ENCODE assay signal across 18 cellular contexts in the genomic region with DNA sequence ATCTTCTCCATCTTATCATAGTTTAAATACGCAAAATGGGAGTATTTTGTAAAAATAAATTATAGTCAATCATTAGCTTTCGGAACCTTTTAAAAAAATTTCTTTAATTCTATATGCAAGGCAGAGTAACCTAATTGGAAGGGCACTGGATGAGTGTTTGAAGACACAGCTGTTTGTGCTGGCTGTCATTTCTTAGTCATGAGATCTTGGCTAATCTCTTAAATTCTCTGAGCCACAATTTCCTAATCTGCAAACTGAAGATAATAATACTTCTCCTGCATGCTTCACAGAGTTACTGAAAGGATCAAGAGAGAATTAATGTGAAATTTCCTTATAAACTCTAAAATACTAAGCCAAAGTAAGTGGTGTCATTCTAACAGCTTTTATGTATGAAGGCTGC.
DNase-seq lines count a peak whose midpoint lies in the region; ATAC-seq, FAIRE-seq and TF ChIP-seq lines count a peak whose summit lies in the region.
"Had no signal": no experiment of that assay in that cellular context is flagged by ENCODE, and none has a peak within 500 bp of the region (broad histone marks: within the 10 kb centered on the region; RNA-seq: fewer than 3 reads in every experiment).

No MANE protein-coding gene starts in this region.

- ATAC-seq in aorta (ENCODE audit: low FRiP score), result no peak
- ATAC-seq: HCT116, K562 had no signal

- WGBS in aorta, 2 donors, result 93 to 94% methylated on average over 2 of the region's 2 CpGs
- WGBS in small intestine, 3 donors, result 72 to 79% (median 77%) methylated on average over 2 of the region's 2 CpGs

- no peak overlapping the region for H3K27ac ChIP-seq in aorta (ENCODE audit: low read depth in 1 of 2, low read length in 2 of 2)
- no peak overlapping the region for H3K27ac ChIP-seq in small intestine (ENCODE audit: low read depth in 1 of 2, low read length in 1 of 2)

- H3K36me3 ChIP-seq in bronchial epithelial cell (ENCODE audit: control insufficient read depth, insufficient read depth, low read length) (no peaks in the 10 kb centered on the region), aorta (ENCODE audit: control insufficient read depth in 1 of 2, insufficient read depth in 2 of 2, low read length in 1 of 2) (no peaks in the 10 kb centered on the region), small intestine (ENCODE audit: control insufficient read depth in 2 of 2, insufficient read depth in 2 of 2, low read length in 2 of 2) (no peaks in the 10 kb centered on the region)

- FAIRE-seq in bronchial epithelial cell (lab: Jason Lieb, UNC) (no peak), small intestine (lab: Jason Lieb, UNC) (no peak)
- FAIRE-seq: HTR-8/SVneo, K562 had no signal

- H3K9me3 ChIP-seq in aorta (ENCODE audit: control insufficient read depth, low read length) (no peaks in the 10 kb centered on the region), small intestine (ENCODE audit: control insufficient read depth, low read depth) (no peaks in the 10 kb centered on the region)
- H3K9me3 ChIP-seq: SK-N-SH had no signal

- peak; percentile 32 for DNase-seq in AG20443 (ENCODE audit: low spot score)
- DNase-seq in LHCN-M2 (ENCODE audit: low read depth), result peak; percentile 73
- peak; percentile 61 for DNase-seq in bronchial epithelial cell (ENCODE audit: low read depth)
- peak; percentile 11 for DNase-seq in hepatic stellate cell (ENCODE audit: low spot score)
- no peak for DNase-seq in COLO668 (lab: John Stamatoyannopoulos, UW; ENCODE audit: unreplicated experiment)
- no peak for DNase-seq in HEK293T (ENCODE audit: extremely low spot score)
- DNase-seq in aorta, result no peak
- DNase-seq in small intestine, result no peak
- DNase-seq: CD4-positive, alpha-beta T cell; NCI-H1092 treated with DMSO at 0.1 percent for 48 hours; NCI-H1694 treated with DMSO at 0.1 percent for 48 hours; NCI-H2171; NCI-H446 treated with DMSO at 0.1 percent for 48 hours; NCI-H748 treated with DMSO at 0.1 percent for 48 hours; SK-N-SH had no signal

- POLR2A ChIA-PET in HEK293T (lab: Yijun Ruan, JAX), result no interaction called here

- no peak for TF ChIP-seq CTCF in bronchial epithelial cell (IDR thresholded peaks at IDR 0.05; ENCODE audit: insufficient read depth, low read length, severe bottlenecking)

- CTCF ChIA-PET in HEK293T (lab: Yijun Ruan, JAX), result no interaction called here

- H3K27me3 ChIP-seq in bronchial epithelial cell (ENCODE audit: control insufficient read depth, insufficient read depth, low read length) (no peaks in the 10 kb centered on the region), aorta (ENCODE audit: control insufficient read depth in 1 of 2, insufficient read depth in 2 of 2, low read length in 1 of 2) (no peaks in the 10 kb centered on the region), small intestine (ENCODE audit: control insufficient read depth in 2 of 2, insufficient read depth in 2 of 2, low read length in 2 of 2) (no peaks in the 10 kb centered on the region)

- intact Hi-C loops in aorta (cut with DNase I), result no loop called here

- H3K4me1 ChIP-seq in aorta (ENCODE audit: control insufficient read depth in 1 of 2, insufficient read depth in 2 of 2, low read length in 2 of 2) (no peaks in the 10 kb centered on the region), small intestine (ENCODE audit: control insufficient read depth in 2 of 2, insufficient read depth in 1 of 2, low read depth in 1 of 2, low read length in 1 of 2) (no peaks in the 10 kb centered on the region)

- H3K4me3 ChIP-seq in bronchial epithelial cell (ENCODE audit: low read depth, low read length) (no peak overlapping the region), aorta (ENCODE audit: low read length in 2 of 2) (no peak overlapping the region), small intestine (ENCODE audit: low read depth in 1 of 2, low read length in 2 of 2) (no peak overlapping the region)
- H3K4me3 ChIP-seq: K562 had no signal

TF ChIP-seq in HEK293T, 16 proteins besides CTCF, POLR2A, EP300 and RAD21:
- TF ChIP-seq FOXA1 (IDR thresholded peaks at IDR 0.05) (no peak), TARDBP (IDR thresholded peaks at IDR 0.05) (no peak), BHLHE40 (IDR thresholded peaks at IDR 0.05; ENCODE audit: borderline replicate concordance) (no peak), ZNF384 (IDR thresholded peaks at IDR 0.05) (no peak), LEF1 (IDR thresholded peaks at IDR 0.05; ENCODE audit: borderline replicate concordance) (no peak), HDGF (IDR thresholded peaks at IDR 0.05; ENCODE audit: borderline replicate concordance) (no peak), ELF4 (IDR thresholded peaks at IDR 0.05) (no peak), L3MBTL2 (conservative IDR thresholded peaks at IDR 0.05) (no peak), SP1 (IDR thresholded peaks at IDR 0.05) (no peak), SUZ12 (IDR thresholded peaks at IDR 0.05) (no peak), NFRKB (IDR thresholded peaks at IDR 0.05) (no peak)

Comparison
In these comparisons a context has a peak if more than half of its experiments do, and no peak if none do; other contexts are left out.
1. DNase-seq: peak in AG20443 (single experiment), LHCN-M2 (single experiment), bronchial epithelial cell (single experiment) and hepatic stellate cell (single experiment); none in COLO668 (single experiment), HEK293T (single experiment), aorta (0 of 2) and small intestine (single experiment).